ENCODE assay signal across 17 cellular contexts in the genomic region with DNA sequence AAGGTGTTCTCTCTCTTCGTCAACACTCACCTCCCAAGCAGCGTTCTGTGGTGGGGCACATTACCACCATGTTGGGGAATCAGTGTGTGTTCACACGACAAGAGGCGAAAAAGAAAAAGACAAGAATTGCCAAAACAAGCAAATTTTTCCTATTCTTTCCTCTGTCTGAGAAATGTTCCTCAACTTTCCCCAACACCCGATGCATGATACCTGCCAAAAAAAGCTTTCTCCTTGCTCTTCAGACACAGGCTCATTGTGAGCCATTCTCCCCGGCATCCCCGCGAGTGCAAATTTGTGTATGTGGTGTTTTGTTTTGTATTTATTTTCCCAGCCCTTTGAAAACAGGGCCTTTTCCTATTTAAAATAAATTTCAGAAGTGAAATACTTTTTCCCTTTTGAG.
"Had no signal": no experiment of that assay in that cellular context is flagged by ENCODE, and none has a peak within 500 bp of the region (broad histone marks: within the 10 kb centered on the region; RNA-seq: fewer than 3 reads in every experiment).

No MANE protein-coding gene starts in this region.

- H3K4me3 ChIP-seq: mucosa of descending colon, skin epidermis had no signal

- ATAC-seq: activated T-cell treated with anti-CD3 and anti-CD28 coated beads, Interleukin-2, amount 50 U/mL, for 4 hours; naive thymus-derived CD8-positive, alpha-beta T cell had no signal

- H3K36me3 ChIP-seq: neutrophil had no signal

- H3K9me3 Mint-ChIP-seq: activated naive CD4-positive, alpha-beta T cell treated with anti-CD3 and anti-CD28 coated beads for 36 hours; activated T-cell treated with anti-CD3 and anti-CD28 coated beads, Interleukin-2, amount 50 U/mL, for 4 hours; naive thymus-derived CD8-positive, alpha-beta T cell; stimulated activated naive CD8-positive, alpha-beta T cell treated with anti-CD3 and anti-CD28 coated beads, Interleukin-15, Interleukin-2, amounts not matched to agents 100 ng/mL and 50 ng/mL, for 24 hours had no signal

- H3K27me3 Mint-ChIP-seq: naive thymus-derived CD8-positive, alpha-beta T cell; progenitor cell of endocrine pancreas; stimulated activated naive CD8-positive, alpha-beta T cell treated with anti-CD3 and anti-CD28 coated beads, Interleukin-15, Interleukin-2, amounts not matched to agents 100 ng/mL and 50 ng/mL, for 24 hours had no signal

- DNase-seq: activated CD4-positive, alpha-beta T cell treated with anti-CD3 and anti-CD28 coated beads for 4 hours; activated CD8-positive, alpha-beta memory T cell treated with anti-CD3 and anti-CD28 coated beads, Interleukin-2, amount 50 U/mL, for 4 hours; activated naive CD4-positive, alpha-beta T cell treated with anti-CD3 and anti-CD28 coated beads for 36 hours; activated T-cell treated with anti-CD3 and anti-CD28 coated beads, Interleukin-2, amount 50 U/mL, for 4 hours; effector memory CD4-positive, alpha-beta T cell; mesenchymal stem cell; mucosa of descending colon; naive thymus-derived CD8-positive, alpha-beta T cell; stimulated activated CD4-positive, alpha-beta T cell treated with anti-CD3 and anti-CD28 coated beads, Interleukin-15, amount 100 ng/mL, for 24 hours; stimulated activated CD4-positive, alpha-beta T cell treated with anti-CD3 and anti-CD28 coated beads, Interleukin-2, amount 100 ng/mL, for 48 hours; SW 1271; T-helper 2 cell; trophoblast cell had no signal

- H3K27me3 ChIP-seq: neutrophil had no signal

- H3K27ac ChIP-seq: neutrophil had no signal

- H3K27ac Mint-ChIP-seq: activated naive CD4-positive, alpha-beta T cell treated with anti-CD3 and anti-CD28 coated beads for 36 hours; progenitor cell of endocrine pancreas; stimulated activated naive CD8-positive, alpha-beta T cell treated with anti-CD3 and anti-CD28 coated beads, Interleukin-15, Interleukin-2, amounts not matched to agents 100 ng/mL and 50 ng/mL, for 24 hours had no signal

- H3K4me3 Mint-ChIP-seq: activated naive CD4-positive, alpha-beta T cell treated with anti-CD3 and anti-CD28 coated beads for 36 hours; activated T-cell treated with anti-CD3 and anti-CD28 coated beads, Interleukin-2, amount 50 U/mL, for 4 hours; naive thymus-derived CD8-positive, alpha-beta T cell; stimulated activated naive CD8-positive, alpha-beta T cell treated with anti-CD3 and anti-CD28 coated beads, Interleukin-15, Interleukin-2, amounts not matched to agents 100 ng/mL and 50 ng/mL, for 24 hours had no signal

- H3K9me3 ChIP-seq: mucosa of descending colon, neutrophil had no signal
